Comparison of ENCODE assay signal across 19 cellular contexts in genomic region chr12:108442077-108442476, GRCh38.
DNase-seq lines count a peak whose midpoint lies in the region; ATAC-seq and TF ChIP-seq lines count a peak whose summit lies in the region.
"Had no signal": no experiment of that assay in that cellular context is flagged by ENCODE, and none has a peak within 500 bp of the region (broad histone marks: within the 10 kb centered on the region; RNA-seq: fewer than 3 reads in every experiment).

No MANE protein-coding gene starts in this region.

- DNase-seq in H7 (peak; percentile 62), SJCRH30 (peak; percentile 4 to 28), iPS DF 4.7 (ENCODE audit: extremely low read depth, low spot score) (peak; percentile 96), osteoblast (ENCODE audit: insufficient read length, low spot score, missing footprints) (no peak), aorta (no peak)
- DNase-seq in activated naive CD4-positive, alpha-beta T cell treated with anti-CD3 and anti-CD28 coated beads, Interleukin-2, amount 50 U/mL, for 72 hours (ENCODE audit: low spot score in 2 of 2): no peak
- DNase-seq: activated CD4-positive, alpha-beta T cell treated with anti-CD3 and anti-CD28 coated beads, Interleukin-2, amount 10 ng/mL, durations not matched to agents 24 days and 14 days; activated naive CD4-positive, alpha-beta T cell treated with anti-CD3 and anti-CD28 coated beads, Interleukin-2, amount 10 ng/mL, durations not matched to agents 7 days and 5 days; effector CD4-positive, alpha-beta T cell; GOT3; NK-92 treated with Interleukin-12 subunit alpha and Interleukin-12 subunit beta, amount 100 ng/mL, for 24 hours; SIG-M5; small intestine; T1000 had no signal

- WGBS in aorta, 2 donors: 20 to 26% methylated on average over 3 of the region's 3 CpGs

- intact Hi-C loops in aorta (cut with DNase I): no loop called here

- no peaks in the 10 kb centered on the region for H3K9me3 Mint-ChIP-seq in activated naive CD4-positive, alpha-beta T cell treated with anti-CD3 and anti-CD28 coated beads, Interleukin-2, amount 50 U/mL, for 72 hours
- H3K9me3 Mint-ChIP-seq: activated CD4-positive, alpha-beta T cell treated with anti-CD3 and anti-CD28 coated beads, Interleukin-2, amount 10 ng/mL, durations not matched to agents 24 days and 14 days; activated naive CD4-positive, alpha-beta T cell treated with anti-CD3 and anti-CD28 coated beads, Interleukin-2, amount 10 ng/mL, durations not matched to agents 7 days and 5 days; stimulated activated effector memory CD8-positive, alpha-beta T cell treated with anti-CD3 and anti-CD28 coated beads, Interleukin-12 subunit alpha, Interleukin-12 subunit beta, amount 100 ng/mL, for 72 hours had no signal

- peak overlapping the region; percentile 44 for H2AFZ ChIP-seq in osteoblast (ENCODE audit: low read length)

- no peak overlapping the region for H3K4me3 ChIP-seq in H7 (ENCODE audit: insufficient read depth, low read depth, low read length)
- H3K4me3 ChIP-seq in SJCRH30: no peak overlapping the region
- no peak overlapping the region for H3K4me3 ChIP-seq in osteoblast (ENCODE audit: insufficient read depth, low read length)
- H3K4me3 ChIP-seq in aorta (ENCODE audit: low read length in 2 of 2): no peak overlapping the region

- no peaks in the 10 kb centered on the region for H3K9me3 ChIP-seq in SJCRH30 (replicated peaks)
- H3K9me3 ChIP-seq in osteoblast (ENCODE audit: low read depth, low read length): no peaks in the 10 kb centered on the region
- no peaks in the 10 kb centered on the region for H3K9me3 ChIP-seq in aorta (ENCODE audit: control insufficient read depth, low read length)

- no peak overlapping the region for H3K27ac Mint-ChIP-seq in activated naive CD4-positive, alpha-beta T cell treated with anti-CD3 and anti-CD28 coated beads, Interleukin-2, amount 50 U/mL, for 72 hours
- H3K27ac Mint-ChIP-seq: activated CD4-positive, alpha-beta T cell treated with anti-CD3 and anti-CD28 coated beads, Interleukin-2, amount 10 ng/mL, durations not matched to agents 24 days and 14 days; activated naive CD4-positive, alpha-beta T cell treated with anti-CD3 and anti-CD28 coated beads, Interleukin-2, amount 10 ng/mL, durations not matched to agents 7 days and 5 days; CD14-positive monocyte; stimulated activated effector memory CD8-positive, alpha-beta T cell treated with anti-CD3 and anti-CD28 coated beads, Interleukin-12 subunit alpha, Interleukin-12 subunit beta, amount 100 ng/mL, for 72 hours had no signal

- no peaks in the 10 kb centered on the region for H3K36me3 Mint-ChIP-seq in activated naive CD4-positive, alpha-beta T cell treated with anti-CD3 and anti-CD28 coated beads, Interleukin-2, amount 50 U/mL, for 72 hours
- H3K36me3 Mint-ChIP-seq: activated naive CD4-positive, alpha-beta T cell treated with anti-CD3 and anti-CD28 coated beads, Interleukin-2, amount 10 ng/mL, durations not matched to agents 7 days and 5 days; CD14-positive monocyte; stimulated activated effector memory CD8-positive, alpha-beta T cell treated with anti-CD3 and anti-CD28 coated beads, Interleukin-12 subunit alpha, Interleukin-12 subunit beta, amount 100 ng/mL, for 72 hours had no signal

- H3K4me2 ChIP-seq in osteoblast (ENCODE audit: insufficient read depth, low read length): no peak overlapping the region
- H3K4me2 ChIP-seq: KMS-11 had no signal

- no peak for TF ChIP-seq CTCF in osteoblast (IDR thresholded peaks at IDR 0.05; ENCODE audit: extremely low read depth, low read depth, low read length)

- no peaks in the 10 kb centered on the region for H3K27me3 ChIP-seq in H7 (ENCODE audit: control insufficient read depth, insufficient read depth, low read length)
- no peaks in the 10 kb centered on the region for H3K27me3 ChIP-seq in SJCRH30
- H3K27me3 ChIP-seq in osteoblast (ENCODE audit: insufficient read depth, low read length): no peaks in the 10 kb centered on the region
- H3K27me3 ChIP-seq in aorta (ENCODE audit: control insufficient read depth in 1 of 2, insufficient read depth in 2 of 2, low read length in 1 of 2): no peaks in the 10 kb centered on the region

- H3K4me1 ChIP-seq in SJCRH30 (no peaks in the 10 kb centered on the region), osteoblast (ENCODE audit: insufficient read depth, low read length) (peaks cover 8% of the 10 kb centered on the region), aorta (ENCODE audit: control insufficient read depth in 1 of 2, insufficient read depth in 2 of 2, low read length in 2 of 2) (no peaks in the 10 kb centered on the region)

- H3K79me2 ChIP-seq in osteoblast (ENCODE audit: insufficient read depth, low read length): no peaks in the 10 kb centered on the region

- H3K27ac ChIP-seq in SJCRH30 (no peak overlapping the region), osteoblast (ENCODE audit: low read depth, low read length) (no peak overlapping the region), aorta (ENCODE audit: low read depth in 1 of 2, low read length in 2 of 2) (no peak overlapping the region)
- H3K27ac ChIP-seq: KMS-11 had no signal

- no peaks in the 10 kb centered on the region for H3K36me3 ChIP-seq in H7 (replicated peaks; ENCODE audit: control insufficient read depth, insufficient read depth, low read length)
- H3K36me3 ChIP-seq in SJCRH30: no peaks in the 10 kb centered on the region
- no peaks in the 10 kb centered on the region for H3K36me3 ChIP-seq in osteoblast (ENCODE audit: insufficient read depth, low read length)
- H3K36me3 ChIP-seq in aorta (ENCODE audit: control insufficient read depth in 1 of 2, insufficient read depth in 2 of 2, low read length in 1 of 2): no peaks in the 10 kb centered on the region

- no peaks in the 10 kb centered on the region for H4K20me1 ChIP-seq in osteoblast (ENCODE audit: insufficient read depth, low read length)

- ATAC-seq in activated naive CD4-positive, alpha-beta T cell treated with anti-CD3 and anti-CD28 coated beads, Interleukin-2, amount 50 U/mL, for 72 hours: no peak
- ATAC-seq in HG02870 (IDR thresholded peaks at IDR 0.05; ENCODE audit: unreplicated experiment) (no peak), aorta (ENCODE audit: low FRiP score) (no peak), HG03469 (IDR thresholded peaks at IDR 0.05; ENCODE audit: unreplicated experiment) (no peak)
- ATAC-seq: stimulated activated effector memory CD8-positive, alpha-beta T cell treated with anti-CD3 and anti-CD28 coated beads, Interleukin-12 subunit alpha, Interleukin-12 subunit beta, amount 100 ng/mL, for 72 hours had no signal

Comparison
In these comparisons a context has a peak if more than half of its experiments do, and no peak if none do; other contexts are left out.
1. DNase-seq: peak in H7 (single experiment), SJCRH30 (2 of 2) and iPS DF 4.7 (single experiment); none in osteoblast (single experiment), activated naive CD4-positive, alpha-beta T cell treated with anti-CD3 and anti-CD28 coated beads, Interleukin-2, amount 50 U/mL, for 72 hours (0 of 2) and aorta (0 of 2).